8 cellular contexts compared by ENCODE assay signal in genomic region chr7:98283127-98283886, GRCh38. TPM values are rescaled to one million over a fixed set of nuclear protein-coding genes. Genes with fewer than 3 reads are reported as not detected.
A peak's percentile ranks its signal among the peaks of the same experiment; 100 is the strongest.
DNase-seq lines count a peak whose midpoint lies in the region; ATAC-seq and TF ChIP-seq lines count a peak whose summit lies in the region.

No MANE protein-coding gene starts in this region.

- DNase-seq in Calu3, result no peak
- DNase-seq in PC-9, result peak; percentile 46 to 78
- no peak for DNase-seq in effector memory CD8-positive, alpha-beta T cell
- DNase-seq in myocyte (ENCODE audit: low read depth), result peak; percentile 69

- peaks cover 66% of the 10 kb centered on the region for H3K79me2 ChIP-seq in PC-9 (ENCODE audit: low read depth)

- no peaks in the 10 kb centered on the region for H3K9me3 ChIP-seq in PC-9 (ENCODE audit: insufficient read depth, low read depth)

- H3K9me2 ChIP-seq in PC-9 (ENCODE audit: insufficient read depth), result no peaks in the 10 kb centered on the region

- peaks cover 5% of the 10 kb centered on the region for H4K20me1 ChIP-seq in PC-9 (ENCODE audit: insufficient read depth)

- no peaks in the 10 kb centered on the region for H3K27me3 Mint-ChIP-seq in Calu3 (ENCODE audit: unreplicated experiment)
- no peaks in the 10 kb centered on the region for H3K27me3 Mint-ChIP-seq in effector memory CD8-positive, alpha-beta T cell

- peaks cover 30% of the 10 kb centered on the region for H3K4me1 Mint-ChIP-seq in Calu3 (ENCODE audit: low read depth, unreplicated experiment)
- peaks cover 21 to 28% of the 10 kb centered on the region in 2 donors for H3K4me1 Mint-ChIP-seq in effector memory CD8-positive, alpha-beta T cell (ENCODE audit: low read depth in 2 of 2)

- peak overlapping the region; percentile 97 for H3K27ac ChIP-seq in PC-9

- CTCF ChIA-PET in Calu3 (lab: Charles Lee) (interaction anchor here (0.6 kb wide), 1 partner anchor 60 kb away, joined by 4 read pairs; no protein-coding TSS in a partner anchor), PC-9 (lab: Charles Lee) (no interaction called here)

- peaks cover 48% of the 10 kb centered on the region; the same call in 1 of the 2 replicates for H3F3A ChIP-seq in PC-9 (ENCODE audit: insufficient read depth, low read depth)

- POLR2A ChIA-PET in PC-9 (lab: Charles Lee; ENCODE audit: unreplicated experiment), result no interaction called here

- no TSS peak for BruUV-seq in Calu3 (replicated peaks; lab: Mats Ljungman, UMichigan)
- no TSS peak for BruUV-seq in PC-9 (replicated peaks; lab: Mats Ljungman, UMichigan)

- peak overlapping the region; percentile 87 for H3K4me3 ChIP-seq in PC-9

- peaks cover 60% of the 10 kb centered on the region for H3K36me3 Mint-ChIP-seq in Calu3 (ENCODE audit: insufficient read depth, unreplicated experiment)
- H3K36me3 Mint-ChIP-seq in effector memory CD8-positive, alpha-beta T cell (ENCODE audit: insufficient read depth), result peaks cover 18% of the 10 kb centered on the region

- no peak for ATAC-seq in effector memory CD8-positive, alpha-beta T cell (replicated peaks)
- ATAC-seq in HG02981 (IDR thresholded peaks at IDR 0.05; ENCODE audit: unreplicated experiment) (no peak), HG03565 (IDR thresholded peaks at IDR 0.05; ENCODE audit: unreplicated experiment) (no peak), HG02642 (IDR thresholded peaks at IDR 0.05; ENCODE audit: poor library complexity, unreplicated experiment) (no peak), GM21723 (IDR thresholded peaks at IDR 0.05; ENCODE audit: unreplicated experiment) (no peak)

- H2AFZ ChIP-seq in PC-9, result no peak overlapping the region

- H3K9me3 Mint-ChIP-seq in Calu3 (ENCODE audit: low read depth, unreplicated experiment), result no peaks in the 10 kb centered on the region
- no peaks in the 10 kb centered on the region for H3K9me3 Mint-ChIP-seq in effector memory CD8-positive, alpha-beta T cell

- H3K4me1 ChIP-seq in PC-9 (replicated peaks; ENCODE audit: insufficient read depth), result peaks cover 60% of the 10 kb centered on the region

- H3K4me2 ChIP-seq in PC-9, result peak overlapping the region; percentile 98

- no peaks in the 10 kb centered on the region for H3K27me3 ChIP-seq in PC-9 (ENCODE audit: insufficient read depth, low read depth)

- no peak for TF ChIP-seq CTCF in Calu3 (IDR thresholded peaks at IDR 0.05; ENCODE audit: unreplicated experiment)
- no peak for TF ChIP-seq CTCF in PC-9 (conservative IDR thresholded peaks at IDR 0.05)

- peak overlapping the region; percentile 91 for H3K27ac Mint-ChIP-seq in Calu3 (ENCODE audit: unreplicated experiment)
- H3K27ac Mint-ChIP-seq in effector memory CD8-positive, alpha-beta T cell, result peak overlapping the region; percentile 83 to 90

- 0 out of 2 replicates have a peak, but pooled peaks cover 6% of the 10 kb centered on the region for H3K36me3 ChIP-seq in PC-9 (ENCODE audit: low read depth)

- peak overlapping the region; percentile 91 for H3K4me3 Mint-ChIP-seq in Calu3 (ENCODE audit: low read depth, unreplicated experiment)
- H3K4me3 Mint-ChIP-seq in effector memory CD8-positive, alpha-beta T cell, result peak overlapping the region; percentile 85 to 89

- intact Hi-C loops in Calu3 (cut with micrococcal nuclease; ENCODE audit: unreplicated experiment) (loop anchor here (10.0 kb wide), 1 partner anchor 71 kb away; no protein-coding TSS in a partner anchor), PC-9 (cut with micrococcal nuclease; ENCODE audit: unreplicated experiment) (loop anchor here (5.0 to 10.0 kb wide), 3 partner anchors 69 to 584 kb away; no protein-coding TSS in a partner anchor)

RNA-seq across cellular contexts. Expression of gene BRI3, which starts 1.8 kb away (rescaled TPM):
- total RNA-seq in Calu3 (2022), result 101 and 124 TPM in 2 replicates
- 239 and 255 TPM in 2 replicates for total RNA-seq in PC-9 (2021)
- total RNA-seq in myocyte, result 73.8 and 101 TPM in 2 replicates
- 561 TPM for polyA plus RNA-seq in myocyte (2012)

RNA-seq across cellular contexts. Expression of gene TECPR1, which starts 31.3 kb away (rescaled TPM):
- total RNA-seq in Calu3 (2022) (12.9 and 13.2 TPM in 2 replicates), PC-9 (2021) (22.7 and 27.4 TPM in 2 replicates), myocyte (62.5 and 108 TPM in 2 replicates)
- polyA plus RNA-seq in myocyte (2012), result 35.7 TPM

Comparison
In these comparisons a context has a peak if more than half of its experiments do, and no peak if none do; other contexts are left out.
1. DNase-seq: peak in PC-9 (2 of 2) and myocyte (single experiment); none in Calu3 (single experiment) and effector memory CD8-positive, alpha-beta T cell (0 of 3).